8 cellular contexts compared by ENCODE assay signal in the genomic region with DNA sequence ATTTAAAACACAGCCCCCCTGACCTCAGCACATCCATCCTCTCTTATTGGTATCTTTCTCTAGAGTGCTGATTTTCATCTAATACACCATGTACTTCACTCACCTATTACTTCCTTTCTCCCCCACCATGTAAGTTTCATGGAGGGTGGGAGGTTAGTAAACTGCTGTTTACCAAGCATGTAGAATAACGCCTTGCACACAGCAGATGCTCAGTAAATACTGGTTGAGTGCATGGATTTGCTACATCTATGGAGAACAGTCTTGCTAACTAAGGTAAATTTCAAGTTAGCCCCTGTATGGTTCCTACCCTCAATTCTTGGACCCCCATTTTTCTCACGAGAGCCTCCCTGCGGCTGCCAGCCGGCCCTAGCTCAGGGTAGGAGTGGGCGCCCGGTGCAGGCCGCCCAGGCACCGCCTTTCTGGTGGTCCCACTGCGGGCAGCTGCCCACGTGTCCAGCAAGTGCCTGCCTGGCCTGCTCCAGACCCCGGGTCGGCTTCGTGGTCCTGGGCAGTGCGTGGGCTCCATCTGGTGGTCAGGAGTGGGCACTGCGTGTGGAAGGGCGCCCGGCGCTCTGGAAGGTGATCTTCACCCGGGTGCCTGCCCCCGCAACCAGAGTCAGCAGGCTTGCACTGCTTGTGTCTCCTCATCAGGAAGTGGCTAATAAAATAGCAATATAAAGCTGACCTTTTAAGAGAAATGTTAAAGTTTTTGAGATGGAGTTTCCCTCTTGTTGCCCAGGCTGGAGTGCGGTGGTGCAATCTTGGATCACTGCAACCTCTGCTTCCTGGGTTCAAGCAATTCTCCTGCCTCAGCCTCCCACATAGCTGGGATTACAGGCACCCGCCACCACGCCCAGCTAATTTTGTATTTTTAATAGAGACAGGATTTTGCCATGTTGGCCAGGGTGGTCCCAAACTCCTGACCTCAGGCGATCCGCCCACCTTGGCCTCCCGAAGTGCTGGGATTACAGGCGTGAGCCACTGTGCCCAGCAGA.
DNase-seq lines count a peak whose midpoint lies in the region; ATAC-seq and TF ChIP-seq lines count a peak whose summit lies in the region.

No MANE protein-coding gene starts in this region.

- DNase-seq in ACHN (peak; percentile 79), NCI-H2196 treated with DMSO at 0.1 percent for 48 hours (lab: John Stamatoyannopoulos, UW; ENCODE audit: unreplicated experiment) (peak; percentile 8), lower lobe of right lung (peak; percentile 82)
- DNase-seq in activated CD4-positive, alpha-beta T cell treated with anti-CD3 and anti-CD28 coated beads for 48 hours = peak; percentile 77
- peak; percentile 49 for DNase-seq in stimulated activated CD8-positive, alpha-beta memory T cell treated with anti-CD3 and anti-CD28 coated beads, Interleukin-12 subunit alpha, Interleukin-12 subunit beta, amount 100 ng/mL, for 1 hour (ENCODE audit: low read depth)

- no peak overlapping the region for H3K27ac ChIP-seq in lower lobe of right lung

- H3K4me3 Mint-ChIP-seq in dendritic cell treated with granulocyte-macrophage colony-stimulating factor and Interleukin-4, amounts not matched to agents 40 ng/mL and 50 ng/mL, for 4 days = peak overlapping the region; percentile 17

- no peaks in the 10 kb centered on the region for H3K9me3 ChIP-seq in lower lobe of right lung

- TF ChIP-seq CTCF in lower lobe of right lung (IDR thresholded peaks at IDR 0.05) = peak; percentile 99

- H3K9me3 Mint-ChIP-seq in dendritic cell treated with granulocyte-macrophage colony-stimulating factor and Interleukin-4, amounts not matched to agents 40 ng/mL and 50 ng/mL, for 4 days = no peaks in the 10 kb centered on the region

- H3K27ac Mint-ChIP-seq in dendritic cell treated with granulocyte-macrophage colony-stimulating factor and Interleukin-4, amounts not matched to agents 40 ng/mL and 50 ng/mL, for 4 days = peak overlapping the region; percentile 84

- H3K4me3 ChIP-seq in lower lobe of right lung = no peak overlapping the region

- H3K4me1 Mint-ChIP-seq in dendritic cell treated with granulocyte-macrophage colony-stimulating factor and Interleukin-4, amounts not matched to agents 40 ng/mL and 50 ng/mL, for 4 days (ENCODE audit: low read depth) = peaks cover 73% of the 10 kb centered on the region

- no peak for TF ChIP-seq POLR2A in GM18505 (IDR thresholded peaks at IDR 0.05; ENCODE audit: borderline replicate concordance, extremely low read depth, insufficient read depth, insufficient read length)

- H3K36me3 Mint-ChIP-seq in dendritic cell treated with granulocyte-macrophage colony-stimulating factor and Interleukin-4, amounts not matched to agents 40 ng/mL and 50 ng/mL, for 4 days (ENCODE audit: low read depth) = peaks cover 38% of the 10 kb centered on the region

- intact Hi-C loops in dendritic cell treated with granulocyte-macrophage colony-stimulating factor and Interleukin-4, amounts not matched to agents 40 ng/mL and 50 ng/mL, for 4 days (cut with micrococcal nuclease) = loop anchor here (1.0 kb wide), 1 partner anchor 67 kb away; no protein-coding TSS in a partner anchor
- intact Hi-C loops in lower lobe of right lung (cut with DNase I) = no loop called here

- H3K27me3 ChIP-seq in lower lobe of right lung (ENCODE audit: low read depth) = no peaks in the 10 kb centered on the region

- in situ Hi-C loops in ACHN (cut with HindIII; ENCODE audit: low pct_ligation_motif_present, low pct_unique_long_range_greater_than_20kb, low sequenced_read_pairs) = no loop called here

- H3K4me1 ChIP-seq in lower lobe of right lung = peaks cover 39% of the 10 kb centered on the region

- peaks cover 26% of the 10 kb centered on the region for H3K36me3 ChIP-seq in lower lobe of right lung

- peaks cover 1% of the 10 kb centered on the region for H3K27me3 Mint-ChIP-seq in dendritic cell treated with granulocyte-macrophage colony-stimulating factor and Interleukin-4, amounts not matched to agents 40 ng/mL and 50 ng/mL, for 4 days

- ATAC-seq in GM18505 (IDR thresholded peaks at IDR 0.05; ENCODE audit: unreplicated experiment) = peak; percentile 75
- ATAC-seq in HG03025 (IDR thresholded peaks at IDR 0.05; ENCODE audit: low FRiP score, unreplicated experiment) = peak; percentile 81
- peak; percentile 85 to 86 for ATAC-seq in lower lobe of right lung

Comparison
In these comparisons a context has a peak if more than half of its experiments do, and no peak if none do; other contexts are left out.
1. DNase-seq: peak in every context shown above with its lines; median percentile 82 in lower lobe of right lung; 79 in ACHN; 77 in activated CD4-positive, alpha-beta T cell treated with anti-CD3 and anti-CD28 coated beads for 48 hours; 49 in stimulated activated CD8-positive, alpha-beta memory T cell treated with anti-CD3 and anti-CD28 coated beads, Interleukin-12 subunit alpha, Interleukin-12 subunit beta, amount 100 ng/mL, for 1 hour; 8 in NCI-H2196 treated with DMSO at 0.1 percent for 48 hours.